In the genomic region with DNA sequence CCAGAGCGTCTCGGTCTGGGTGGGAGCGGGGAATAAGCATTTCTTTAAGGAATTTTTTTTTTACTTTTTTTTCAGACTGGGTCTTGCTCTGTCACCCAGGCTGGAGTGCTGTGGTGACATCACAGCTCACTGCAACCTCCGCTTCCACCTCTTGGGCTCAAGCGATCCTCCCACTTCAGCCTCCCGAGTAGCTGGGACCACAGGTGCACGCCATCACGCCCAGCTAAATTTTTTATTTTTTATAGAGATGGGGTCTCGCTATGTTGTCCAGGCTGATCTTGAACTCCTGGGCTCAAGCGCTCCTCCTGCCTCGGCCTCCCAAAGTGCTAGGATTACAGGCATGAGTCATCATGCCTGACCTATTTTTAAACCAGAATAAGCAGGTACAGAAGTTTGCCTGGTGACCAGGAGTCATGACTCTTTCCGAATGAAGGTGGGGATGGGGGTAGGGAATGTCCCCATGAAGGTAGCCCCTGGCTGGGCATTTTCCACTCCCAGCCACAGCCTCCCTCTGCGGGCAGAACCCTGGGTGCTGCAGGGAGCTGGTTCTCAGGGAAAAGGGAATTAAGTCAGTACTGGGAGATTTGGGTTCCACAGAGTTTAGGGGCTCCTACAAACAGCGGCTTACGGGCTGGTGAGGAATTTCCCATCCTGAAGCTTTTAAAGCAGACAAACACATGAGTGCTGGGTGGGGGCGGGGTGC, we compare ENCODE assay signal across 15 cellular contexts. TPM values are rescaled to one million over a fixed set of nuclear protein-coding genes. Genes with fewer than 3 reads are reported as not detected.
DNase-seq lines count a peak whose midpoint lies in the region; ATAC-seq, FAIRE-seq and TF ChIP-seq lines count a peak whose summit lies in the region.
"Had no signal": no experiment of that assay in that cellular context is flagged by ENCODE, and none has a peak within 500 bp of the region (broad histone marks: within the 10 kb centered on the region; RNA-seq: fewer than 3 reads in every experiment).

No MANE protein-coding gene starts in this region.

- H3K9me3 Mint-ChIP-seq in nephron: no peaks in the 10 kb centered on the region
- H3K9me3 Mint-ChIP-seq: naive B cell; T-helper 1 cell treated with Interleukin-12 subunit alpha and Interleukin-12 subunit beta and Interleukin-4 antibody, amounts not matched to agents 30 μg/mL and 1 μg/mL, for 36 hours had no signal

- H3K9me3 ChIP-seq in right cardiac atrium (ENCODE audit: control insufficient read depth, low read length): no peaks in the 10 kb centered on the region
- H3K9me3 ChIP-seq: tibial artery had no signal

- 90% methylated on average over 16 of the region's 16 CpGs for WGBS in right cardiac atrium

- H3K4me3 ChIP-seq in right cardiac atrium (ENCODE audit: low read length): no peak overlapping the region
- H3K4me3 ChIP-seq in bronchial epithelial cell (ENCODE audit: low read depth, low read length): no peak overlapping the region
- H3K4me3 ChIP-seq: tibial artery had no signal

- DNase-seq in right cardiac atrium: peak in 2 of 3 donors; percentile 11 to 12
- DNase-seq in Right ventricle myocardium superior: no peak
- peak; percentile 25 for DNase-seq in bronchial epithelial cell (ENCODE audit: low read depth)
- DNase-seq in NCI-H1105 treated with DMSO at 0.1 percent for 48 hours (lab: John Stamatoyannopoulos, UW): no peak
- DNase-seq in HUDEP-2 (lab: John Stamatoyannopoulos, UW; ENCODE audit: unreplicated experiment in 76 of 76): no peak
- DNase-seq in HT-29 (ENCODE audit: low spot score): no peak
- no peak for DNase-seq in activated naive CD4-positive, alpha-beta T cell treated with Interleukin-2 at 50 U/mL for 16 hours
- DNase-seq: activated CD4-positive, alpha-beta T cell treated with anti-CD3 and anti-CD28 coated beads, Interleukin-2, amount 50 U/mL, for 1 hour; activated effector memory CD4-positive, alpha-beta T cell treated with Interleukin-2 at 50 U/mL for 16 hours; caudate nucleus; naive B cell had no signal

- peaks cover 63% of the 10 kb centered on the region for H3K4me1 Mint-ChIP-seq in nephron

- peak overlapping the region in 2 of 3 experiments; percentile 28 to 37 for H3K4me3 Mint-ChIP-seq in nephron
- H3K4me3 Mint-ChIP-seq: naive B cell; T-helper 1 cell treated with Interleukin-12 subunit alpha and Interleukin-12 subunit beta and Interleukin-4 antibody, amounts not matched to agents 30 μg/mL and 1 μg/mL, for 36 hours had no signal

- H3K27me3 Mint-ChIP-seq in nephron (ENCODE audit: low read depth): no peaks in the 10 kb centered on the region

- no peak for FAIRE-seq in bronchial epithelial cell (lab: Jason Lieb, UNC)
- FAIRE-seq: GM18507 had no signal

- H3K27me3 ChIP-seq in right cardiac atrium (ENCODE audit: control insufficient read depth, insufficient read depth) (no peaks in the 10 kb centered on the region), bronchial epithelial cell (ENCODE audit: control insufficient read depth, insufficient read depth, low read length) (no peaks in the 10 kb centered on the region)
- H3K27me3 ChIP-seq: tibial artery had no signal

- no peak overlapping the region for H3K27ac ChIP-seq in right cardiac atrium (ENCODE audit: low read length)
- H3K27ac ChIP-seq: tibial artery had no signal

- ATAC-seq in right cardiac atrium (no peak), Right ventricle myocardium superior (ENCODE audit: poor library complexity) (no peak)

- peaks cover 4% of the 10 kb centered on the region for H3K4me1 ChIP-seq in right cardiac atrium (ENCODE audit: control insufficient read depth, insufficient read depth, low read length)

- intact Hi-C loops in right cardiac atrium (cut with DNase I) (loop anchor here in 2 of 4 donors (10.0 kb wide), 3 partner anchors 63 to 243 kb away; no protein-coding TSS in a partner anchor), Right ventricle myocardium superior (cut with DNase I) (loop anchor here (5.0 kb wide), 1 partner anchor 245 kb away; no protein-coding TSS in a partner anchor)

- peak overlapping the region; percentile 64 to 88 (median 79) for H3K27ac Mint-ChIP-seq in nephron
- H3K27ac Mint-ChIP-seq: naive B cell; T-helper 1 cell treated with Interleukin-12 subunit alpha and Interleukin-12 subunit beta and Interleukin-4 antibody, amounts not matched to agents 30 μg/mL and 1 μg/mL, for 36 hours had no signal

- no peak for TF ChIP-seq CTCF in bronchial epithelial cell (IDR thresholded peaks at IDR 0.05; ENCODE audit: insufficient read depth, low read length, severe bottlenecking)
- no peak for TF ChIP-seq CTCF in nephron (IDR thresholded peaks at IDR 0.05; ENCODE audit: unreplicated experiment in 3 of 3)

- H3K36me3 Mint-ChIP-seq in nephron (ENCODE audit: low read depth): no peaks in the 10 kb centered on the region
- H3K36me3 Mint-ChIP-seq: naive B cell had no signal

- H3K36me3 ChIP-seq in bronchial epithelial cell (ENCODE audit: control insufficient read depth, insufficient read depth, low read length): peaks cover 1% of the 10 kb centered on the region
- H3K36me3 ChIP-seq: tibial artery had no signal

RNA-seq across cellular contexts. Expression of a gene that starts 48.3 kb away (rescaled TPM):
- total RNA-seq in right cardiac atrium (10 to 100 TPM; 18.5 to 27.8 (median 22.1) TPM), Right ventricle myocardium superior (14.0 TPM), bronchial epithelial cell (23.7 and 33.2 TPM in 2 replicates)
- 9.9 TPM for polyA plus RNA-seq in right cardiac atrium
- total RNA-seq in HT-29 (2014; rRNA removed; shearing (Covaris generic)): 24.3 and 24.6 TPM in 2 replicates

RNA-seq across cellular contexts. Expression of a gene that starts 49.1 kb away (rescaled TPM):
- 1 to 10 TPM; 6.9 to 10.0 (median 7.9) TPM for total RNA-seq in right cardiac atrium
- polyA plus RNA-seq in right cardiac atrium: 4.9 TPM
- total RNA-seq in Right ventricle myocardium superior: 4.5 TPM
- total RNA-seq in bronchial epithelial cell: 0.79 and 1.7 TPM in 2 replicates
- 5.5 and 7.0 TPM in 2 replicates for total RNA-seq in HT-29 (2014; rRNA removed; shearing (Covaris generic))

Comparison
In these comparisons a context has a peak if more than half of its experiments do, and no peak if none do; other contexts are left out.
1. DNase-seq: peak in right cardiac atrium (2 of 3) and bronchial epithelial cell (single experiment); none in Right ventricle myocardium superior (single experiment), NCI-H1105 treated with DMSO at 0.1 percent for 48 hours (single experiment), HUDEP-2 (0 of 76), HT-29 (single experiment) and activated naive CD4-positive, alpha-beta T cell treated with Interleukin-2 at 50 U/mL for 16 hours (single experiment).